In genomic region chr17:49964539-49965521, GRCh38 we compare ENCODE assay signal across 1 cellular context.
TF ChIP-seq lines count a peak whose summit lies in the region.

No MANE protein-coding gene starts in this region.

TF ChIP-seq in SK-N-SH treated with all-trans-retinoic acid at 6 μM for 48 hours, 23 proteins besides CTCF, POLR2A, EP300 and RAD21 (continued from another document):
- TF ChIP-seq ARNTL (CRISPR knock-in tag; IDR thresholded peaks at IDR 0.05; ENCODE audit: borderline replicate concordance, low read depth) = no peak
- no peak for TF ChIP-seq OSR1 (CRISPR knock-in tag; IDR thresholded peaks at IDR 0.05)
- TF ChIP-seq RARB (CRISPR knock-in tag; IDR thresholded peaks at IDR 0.05) = no peak
- TF ChIP-seq TCF4 (CRISPR knock-in tag; IDR thresholded peaks at IDR 0.05; ENCODE audit: borderline replicate concordance) = no peak
- TF ChIP-seq, protein P1, sequence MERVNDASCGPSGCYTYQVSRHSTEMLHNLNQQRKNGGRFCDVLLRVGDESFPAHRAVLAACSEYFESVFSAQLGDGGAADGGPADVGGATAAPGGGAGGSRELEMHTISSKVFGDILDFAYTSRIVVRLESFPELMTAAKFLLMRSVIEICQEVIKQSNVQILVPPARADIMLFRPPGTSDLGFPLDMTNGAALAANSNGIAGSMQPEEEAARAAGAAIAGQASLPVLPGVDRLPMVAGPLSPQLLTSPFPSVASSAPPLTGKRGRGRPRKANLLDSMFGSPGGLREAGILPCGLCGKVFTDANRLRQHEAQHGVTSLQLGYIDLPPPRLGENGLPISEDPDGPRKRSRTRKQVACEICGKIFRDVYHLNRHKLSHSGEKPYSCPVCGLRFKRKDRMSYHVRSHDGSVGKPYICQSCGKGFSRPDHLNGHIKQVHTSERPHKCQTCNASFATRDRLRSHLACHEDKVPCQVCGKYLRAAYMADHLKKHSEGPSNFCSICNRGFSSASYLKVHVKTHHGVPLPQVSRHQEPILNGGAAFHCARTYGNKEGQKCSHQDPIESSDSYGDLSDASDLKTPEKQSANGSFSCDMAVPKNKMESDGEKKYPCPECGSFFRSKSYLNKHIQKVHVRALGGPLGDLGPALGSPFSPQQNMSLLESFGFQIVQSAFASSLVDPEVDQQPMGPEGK (CRISPR knock-in tag; IDR thresholded peaks at IDR 0.05; ENCODE audit: borderline replicate concordance) = no peak
- TF ChIP-seq PPARA (CRISPR knock-in tag; IDR thresholded peaks at IDR 0.05; ENCODE audit: borderline replicate concordance) = no peak
- no peak for TF ChIP-seq ZNF8 (CRISPR knock-in tag; IDR thresholded peaks at IDR 0.05)
- TF ChIP-seq BACH2 (CRISPR knock-in tag; IDR thresholded peaks at IDR 0.05; ENCODE audit: borderline replicate concordance) = no peak
- no peak for TF ChIP-seq CSDC2 (CRISPR knock-in tag; IDR thresholded peaks at IDR 0.05)
- no peak for TF ChIP-seq GLIS3 (CRISPR knock-in tag; IDR thresholded peaks at IDR 0.05)
- TF ChIP-seq CREB5 (CRISPR knock-in tag; IDR thresholded peaks at IDR 0.05; ENCODE audit: low read depth) = no peak
- TF ChIP-seq, protein P2, sequence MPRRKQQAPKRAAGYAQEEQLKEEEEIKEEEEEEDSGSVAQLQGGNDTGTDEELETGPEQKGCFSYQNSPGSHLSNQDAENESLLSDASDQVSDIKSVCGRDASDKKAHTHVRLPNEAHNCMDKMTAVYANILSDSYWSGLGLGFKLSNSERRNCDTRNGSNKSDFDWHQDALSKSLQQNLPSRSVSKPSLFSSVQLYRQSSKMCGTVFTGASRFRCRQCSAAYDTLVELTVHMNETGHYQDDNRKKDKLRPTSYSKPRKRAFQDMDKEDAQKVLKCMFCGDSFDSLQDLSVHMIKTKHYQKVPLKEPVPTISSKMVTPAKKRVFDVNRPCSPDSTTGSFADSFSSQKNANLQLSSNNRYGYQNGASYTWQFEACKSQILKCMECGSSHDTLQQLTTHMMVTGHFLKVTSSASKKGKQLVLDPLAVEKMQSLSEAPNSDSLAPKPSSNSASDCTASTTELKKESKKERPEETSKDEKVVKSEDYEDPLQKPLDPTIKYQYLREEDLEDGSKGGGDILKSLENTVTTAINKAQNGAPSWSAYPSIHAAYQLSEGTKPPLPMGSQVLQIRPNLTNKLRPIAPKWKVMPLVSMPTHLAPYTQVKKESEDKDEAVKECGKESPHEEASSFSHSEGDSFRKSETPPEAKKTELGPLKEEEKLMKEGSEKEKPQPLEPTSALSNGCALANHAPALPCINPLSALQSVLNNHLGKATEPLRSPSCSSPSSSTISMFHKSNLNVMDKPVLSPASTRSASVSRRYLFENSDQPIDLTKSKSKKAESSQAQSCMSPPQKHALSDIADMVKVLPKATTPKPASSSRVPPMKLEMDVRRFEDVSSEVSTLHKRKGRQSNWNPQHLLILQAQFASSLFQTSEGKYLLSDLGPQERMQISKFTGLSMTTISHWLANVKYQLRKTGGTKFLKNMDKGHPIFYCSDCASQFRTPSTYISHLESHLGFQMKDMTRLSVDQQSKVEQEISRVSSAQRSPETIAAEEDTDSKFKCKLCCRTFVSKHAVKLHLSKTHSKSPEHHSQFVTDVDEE (CRISPR knock-in tag; IDR thresholded peaks at IDR 0.05) = no peak
- TF ChIP-seq ZNF565 (CRISPR knock-in tag; conservative IDR thresholded peaks at IDR 0.05; ENCODE audit: low read depth) = no peak
- TF ChIP-seq, protein P3, sequence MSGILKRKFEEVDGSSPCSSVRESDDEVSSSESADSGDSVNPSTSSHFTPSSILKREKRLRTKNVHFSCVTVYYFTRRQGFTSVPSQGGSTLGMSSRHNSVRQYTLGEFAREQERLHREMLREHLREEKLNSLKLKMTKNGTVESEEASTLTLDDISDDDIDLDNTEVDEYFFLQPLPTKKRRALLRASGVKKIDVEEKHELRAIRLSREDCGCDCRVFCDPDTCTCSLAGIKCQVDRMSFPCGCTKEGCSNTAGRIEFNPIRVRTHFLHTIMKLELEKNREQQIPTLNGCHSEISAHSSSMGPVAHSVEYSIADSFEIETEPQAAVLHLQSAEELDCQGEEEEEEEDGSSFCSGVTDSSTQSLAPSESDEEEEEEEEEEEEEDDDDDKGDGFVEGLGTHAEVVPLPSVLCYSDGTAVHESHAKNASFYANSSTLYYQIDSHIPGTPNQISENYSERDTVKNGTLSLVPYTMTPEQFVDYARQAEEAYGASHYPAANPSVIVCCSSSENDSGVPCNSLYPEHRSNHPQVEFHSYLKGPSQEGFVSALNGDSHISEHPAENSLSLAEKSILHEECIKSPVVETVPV (CRISPR knock-in tag; IDR thresholded peaks at IDR 0.05) = no peak
- no peak for TF ChIP-seq ZNF70 (CRISPR knock-in tag; IDR thresholded peaks at IDR 0.05)
- no peak for TF ChIP-seq TOX (CRISPR knock-in tag; IDR thresholded peaks at IDR 0.05; ENCODE audit: borderline replicate concordance)
